In the genomic region with DNA sequence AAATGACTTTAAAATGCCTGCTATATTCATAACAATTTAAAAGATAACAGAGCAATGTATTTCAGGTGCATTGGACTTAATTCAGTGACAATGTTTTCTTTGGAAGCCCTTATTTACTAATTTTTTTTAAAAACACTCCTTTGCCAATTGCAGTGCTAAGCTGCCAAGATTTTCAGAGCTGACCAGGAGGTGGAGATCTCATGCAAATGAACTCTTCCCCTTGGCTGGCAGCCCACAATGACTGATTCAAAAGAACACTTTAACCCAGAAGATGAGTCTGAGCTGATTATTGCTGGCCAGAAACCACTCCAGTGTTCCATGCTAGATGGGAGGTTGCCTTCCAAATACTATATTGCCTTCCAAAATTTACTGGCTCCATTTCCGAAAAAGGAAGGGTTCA, we compare ENCODE assay signal across 8 cellular contexts.
A peak's percentile ranks its signal among the peaks of the same experiment; 100 is the strongest.
DNase-seq lines count a peak whose midpoint lies in the region; TF ChIP-seq lines count a peak whose summit lies in the region.
"Had no signal": no experiment of that assay in that cellular context is flagged by ENCODE, and none has a peak within 500 bp of the region (broad histone marks: within the 10 kb centered on the region; RNA-seq: fewer than 3 reads in every experiment).

No MANE protein-coding gene starts in this region.

- H3K4me1 ChIP-seq in effector memory CD4-positive, alpha-beta T cell (ENCODE audit: control insufficient read depth, insufficient read depth, low read length, poor library complexity, severe bottlenecking): no peaks in the 10 kb centered on the region

- no peaks in the 10 kb centered on the region for H3K27me3 ChIP-seq in effector memory CD4-positive, alpha-beta T cell (replicated peaks; ENCODE audit: control insufficient read depth, insufficient read depth, low read length, poor library complexity, severe bottlenecking)

- H3K27ac ChIP-seq in effector memory CD4-positive, alpha-beta T cell (ENCODE audit: insufficient read depth, low read length, poor library complexity, severe bottlenecking): no peak overlapping the region
- H3K27ac ChIP-seq: KMS-11 had no signal

- H3K36me3 ChIP-seq in effector memory CD4-positive, alpha-beta T cell (ENCODE audit: control insufficient read depth, insufficient read depth, low read length): no peaks in the 10 kb centered on the region

- H3K4me3 ChIP-seq in fibroblast of villous mesenchyme (ENCODE audit: low read depth, low read length): no peak overlapping the region
- H3K4me3 ChIP-seq in effector memory CD4-positive, alpha-beta T cell (ENCODE audit: insufficient read depth, low read depth, low read length, poor library complexity, severe bottlenecking): no peak overlapping the region

- TF ChIP-seq CTCF in fibroblast of villous mesenchyme (IDR thresholded peaks at IDR 0.05; ENCODE audit: insufficient read depth, low read depth, low read length): no peak

- peak; percentile 38 for DNase-seq in HPDE6-E6E7 (ENCODE audit: extremely low spot score)
- peak; percentile 5 for DNase-seq in SHP77 treated with DMSO at 0.1 percent for 48 hours (lab: John Stamatoyannopoulos, UW)
- DNase-seq in fibroblast of villous mesenchyme (ENCODE audit: low read depth): peak; percentile 12
- DNase-seq in retina: peak; percentile 28
- DNase-seq in effector CD4-positive, alpha-beta T cell: no peak
- DNase-seq in SKM-1 (lab: John Stamatoyannopoulos, UW; ENCODE audit: unreplicated experiment): no peak
- no peak for DNase-seq in effector memory CD4-positive, alpha-beta T cell

- H3K9me3 ChIP-seq in effector memory CD4-positive, alpha-beta T cell (ENCODE audit: control insufficient read depth, low read length): no peaks in the 10 kb centered on the region

Comparison
In these comparisons a context has a peak if more than half of its experiments do, and no peak if none do; other contexts are left out.
1. DNase-seq: peak in HPDE6-E6E7 (single experiment), SHP77 treated with DMSO at 0.1 percent for 48 hours (single experiment), fibroblast of villous mesenchyme (single experiment) and retina (single experiment); none in effector CD4-positive, alpha-beta T cell (single experiment), SKM-1 (single experiment) and effector memory CD4-positive, alpha-beta T cell (0 of 3).